ENCODE assay signal across 1 cellular context in genomic region chr17:21066394-21066793, GRCh38.
TF ChIP-seq lines count a peak whose summit lies in the region.

No MANE protein-coding gene starts in this region.

TF ChIP-seq in K562, 482 proteins besides CTCF, POLR2A, EP300 and RAD21 (continued from another document):
- TF ChIP-seq NKRF (IDR thresholded peaks at IDR 0.05; ENCODE audit: borderline replicate concordance) (no peak), ZNF507 (tag; conservative IDR thresholded peaks at IDR 0.05) (no peak), RAD51 (IDR thresholded peaks at IDR 0.05; ENCODE audit: borderline replicate concordance, low read depth) (no peak), BRF1 (IDR thresholded peaks at IDR 0.05; ENCODE audit: borderline replicate concordance, extremely low read depth, insufficient read length) (no peak), C11orf30 (IDR thresholded peaks at IDR 0.05; ENCODE audit: low read depth) (peak; percentile 67), ZNF316 (IDR thresholded peaks at IDR 0.05) (peak; percentile 57), LARP7 (IDR thresholded peaks at IDR 0.05) (no peak), NR3C1 (CRISPR knock-in tag; IDR thresholded peaks at IDR 0.05) (no peak), KLF16 (IDR thresholded peaks at IDR 0.05) (no peak), JUN (IDR thresholded peaks at IDR 0.05; ENCODE audit: borderline replicate concordance, low read depth, low read length) (no peak), JUN (CRISPR knock-in tag; IDR thresholded peaks at IDR 0.05; ENCODE audit: borderline replicate concordance) (no peak), NFE2 (IDR thresholded peaks at IDR 0.05; ENCODE audit: low read depth) (peak; percentile 78), CBX2 (IDR thresholded peaks at IDR 0.05; ENCODE audit: insufficient read depth, low read length, poor library complexity, severe bottlenecking) (no peak)
TF ChIP-seq in K562: peak in this region for 6.
